Comparison of ENCODE assay signal across 14 cellular contexts in genomic region chr12:100955139-100955538, GRCh38.
DNase-seq lines count a peak whose midpoint lies in the region; ATAC-seq and TF ChIP-seq lines count a peak whose summit lies in the region.
"Had no signal": no experiment of that assay in that cellular context is flagged by ENCODE, and none has a peak within 500 bp of the region (broad histone marks: within the 10 kb centered on the region; RNA-seq: fewer than 3 reads in every experiment).

No MANE protein-coding gene starts in this region.

- no peak overlapping the region for H3K4me3 ChIP-seq in epithelial cell of esophagus (ENCODE audit: low read length)
- H3K4me3 ChIP-seq: HAP-1, mucosa of descending colon had no signal

- ATAC-seq in GM19397 (IDR thresholded peaks at IDR 0.05; ENCODE audit: unreplicated experiment) (no peak), HG03442 (IDR thresholded peaks at IDR 0.05; ENCODE audit: unreplicated experiment) (no peak)
- ATAC-seq: activated naive CD8-positive, alpha-beta T cell treated with anti-CD3 and anti-CD28 coated beads, Interleukin-2, amount 50 U/mL, for 24 hours; effector memory CD8-positive, alpha-beta T cell; mucosa of descending colon had no signal

- peak; percentile 10 for DNase-seq in GM03348 (ENCODE audit: low spot score)
- DNase-seq in RPMI7951 (ENCODE audit: low read depth), result peak; percentile 47
- DNase-seq in epithelial cell of esophagus (ENCODE audit: low read depth), result peak; percentile 25
- DNase-seq in non-pigmented ciliary epithelial cell (ENCODE audit: low read depth), result peak; percentile 72
- no peak for DNase-seq in HPDE6-E6E7 (ENCODE audit: extremely low spot score)
- DNase-seq in NCI-H1694 (lab: John Stamatoyannopoulos, UW), result no peak
- DNase-seq: activated naive CD8-positive, alpha-beta T cell treated with anti-CD3 and anti-CD28 coated beads, Interleukin-2, amount 50 U/mL, for 24 hours; effector memory CD8-positive, alpha-beta T cell; hippocampal formation; KG1; mucosa of descending colon had no signal

- no peak for TF ChIP-seq CTCF in epithelial cell of esophagus (IDR thresholded peaks at IDR 0.05; ENCODE audit: insufficient read depth, low read depth, low read length, missing control alignments)

Comparison
In these comparisons a context has a peak if more than half of its experiments do, and no peak if none do; other contexts are left out.
1. DNase-seq: peak in GM03348 (single experiment), RPMI7951 (single experiment), epithelial cell of esophagus (single experiment) and non-pigmented ciliary epithelial cell (single experiment); none in HPDE6-E6E7 (single experiment) and NCI-H1694 (single experiment).